Comparison of ENCODE assay signal across 20 cellular contexts in the genomic region with DNA sequence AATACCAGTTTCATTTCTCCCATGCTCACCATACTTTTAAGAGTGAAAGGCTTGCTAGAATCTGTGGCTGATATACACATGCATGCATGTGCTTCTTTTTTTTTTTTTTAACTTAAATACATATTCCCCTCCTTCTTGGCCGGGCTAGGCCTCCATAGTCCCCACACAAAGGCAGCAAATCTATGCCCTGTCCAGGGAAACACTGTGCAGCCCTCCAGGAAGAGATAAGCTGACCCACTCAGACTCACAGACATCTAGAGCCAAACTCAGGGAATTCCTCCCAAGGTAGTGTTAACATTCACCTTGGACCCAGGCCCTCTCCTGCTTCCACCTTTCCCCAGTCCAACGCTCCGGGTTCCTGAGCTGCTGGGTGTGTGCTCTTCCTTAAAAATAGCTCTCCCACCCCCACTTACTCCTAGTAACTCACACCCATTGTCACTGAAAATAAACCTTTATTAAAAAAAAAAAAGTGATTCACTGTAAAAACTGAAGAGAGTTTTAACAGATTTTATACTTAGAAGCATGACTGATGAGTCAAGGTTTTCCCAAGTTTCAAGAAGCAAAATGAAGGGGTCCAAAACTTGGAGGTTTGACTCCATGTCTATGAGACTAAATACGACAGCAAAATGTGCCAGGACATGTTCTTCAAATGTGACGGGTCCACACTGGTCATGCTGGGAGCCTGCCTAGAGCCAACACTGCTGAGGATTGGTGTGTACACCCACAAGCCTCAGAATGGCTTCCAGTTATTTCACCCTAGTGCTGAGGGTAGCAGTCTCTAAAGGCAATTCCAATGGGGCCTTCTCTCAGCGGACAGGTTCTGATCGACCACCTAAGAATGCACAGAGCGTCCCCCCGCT.
"Had no signal": no experiment of that assay in that cellular context is flagged by ENCODE, and none has a peak within 500 bp of the region (broad histone marks: within the 10 kb centered on the region; RNA-seq: fewer than 3 reads in every experiment).

No MANE protein-coding gene starts in this region.

- H3K9ac ChIP-seq: neural progenitor cell, SK-N-SH had no signal

- H3K36me3 Mint-ChIP-seq: activated CD4-positive, alpha-beta memory T cell treated with anti-CD3 and anti-CD28 coated beads for 36 hours; activated naive CD8-positive, alpha-beta T cell treated with anti-CD3 and anti-CD28 coated beads for 36 hours; stimulated activated memory B cell treated with anti-CD40 and anti-IgM and Interleukin-4, amounts not matched to agents 10 μg/mL and 1 μg/mL and 100 μg/mL, for 72 hours; T-cell; WTC11 had no signal

- H3K4me1 ChIP-seq: pancreas had no signal

- H3K27me3 ChIP-seq: hepatocyte, neural progenitor cell, pancreas, upper lobe of right lung had no signal

- H3K9me3 ChIP-seq: lower lobe of right lung, pancreas, SK-N-SH, thoracic aorta, upper lobe of right lung had no signal

- DNase-seq: activated CD4-positive, alpha-beta memory T cell treated with anti-CD3 and anti-CD28 coated beads for 36 hours; activated CD4-positive, alpha-beta T cell treated with anti-CD3 and anti-CD28 coated beads for 4 hours; activated naive CD8-positive, alpha-beta T cell treated with anti-CD3 and anti-CD28 coated beads for 36 hours; activated T-cell treated with anti-CD3 and anti-CD28 coated beads for 4 hours; amygdala; lower lobe of right lung; pancreas; SK-N-SH; stimulated activated CD4-positive, alpha-beta T cell treated with anti-CD3 and anti-CD28 coated beads, Interleukin-4, amount 100 ng/mL, for 24 hours; T-cell; upper lobe of right lung had no signal

- H3K4me3 Mint-ChIP-seq: activated CD4-positive, alpha-beta memory T cell treated with anti-CD3 and anti-CD28 coated beads for 36 hours; activated naive CD8-positive, alpha-beta T cell treated with anti-CD3 and anti-CD28 coated beads for 36 hours; activated T-helper 1 cell treated with anti-CD3 and anti-CD28 coated beads, Interleukin-12 subunit alpha, Interleukin-12 subunit beta, Interleukin-2, Interleukin-4 antibody, amounts not matched to agents 30 ng/mL and 10 ng/mL and 1 ng/mL, durations not matched to agents 14 hours and 24 hours and 36 hours; central memory CD8-positive, alpha-beta T cell; neural progenitor cell; stimulated activated memory B cell treated with anti-CD40 and anti-IgM and Interleukin-4, amounts not matched to agents 10 μg/mL and 1 μg/mL and 100 μg/mL, for 72 hours; T-cell; WTC11 had no signal

- H3K27ac ChIP-seq: coronary artery, hepatocyte, lower lobe of right lung, neural progenitor cell, pancreas, thoracic aorta, upper lobe of right lung had no signal

- H3K27me3 Mint-ChIP-seq: central memory CD8-positive, alpha-beta T cell; T-cell had no signal

- ATAC-seq: lower lobe of right lung, pancreas, sciatic nerve, T-cell, upper lobe of right lung, WTC11 had no signal

- H3K9me3 Mint-ChIP-seq: activated CD4-positive, alpha-beta memory T cell treated with anti-CD3 and anti-CD28 coated beads for 36 hours; activated naive CD8-positive, alpha-beta T cell treated with anti-CD3 and anti-CD28 coated beads for 36 hours; activated T-helper 1 cell treated with anti-CD3 and anti-CD28 coated beads, Interleukin-12 subunit alpha, Interleukin-12 subunit beta, Interleukin-2, Interleukin-4 antibody, amounts not matched to agents 30 ng/mL and 10 ng/mL and 1 ng/mL, durations not matched to agents 14 hours and 24 hours and 36 hours; central memory CD8-positive, alpha-beta T cell; stimulated activated memory B cell treated with anti-CD40 and anti-IgM and Interleukin-4, amounts not matched to agents 10 μg/mL and 1 μg/mL and 100 μg/mL, for 72 hours; T-cell had no signal

- H3K4me2 ChIP-seq: hepatocyte, neural progenitor cell, SK-N-SH had no signal

- H3K4me1 Mint-ChIP-seq: activated naive CD8-positive, alpha-beta T cell treated with anti-CD3 and anti-CD28 coated beads for 36 hours; central memory CD8-positive, alpha-beta T cell; stimulated activated memory B cell treated with anti-CD40 and anti-IgM and Interleukin-4, amounts not matched to agents 10 μg/mL and 1 μg/mL and 100 μg/mL, for 72 hours; T-cell had no signal

- H2AFZ ChIP-seq: hepatocyte, neural progenitor cell had no signal

- H3K4me3 ChIP-seq: coronary artery, hepatocyte, lower lobe of right lung, neural progenitor cell, pancreas, thoracic aorta, upper lobe of right lung had no signal

- H3K27ac Mint-ChIP-seq: activated CD4-positive, alpha-beta memory T cell treated with anti-CD3 and anti-CD28 coated beads for 36 hours; activated naive CD8-positive, alpha-beta T cell treated with anti-CD3 and anti-CD28 coated beads for 36 hours; activated T-helper 1 cell treated with anti-CD3 and anti-CD28 coated beads, Interleukin-12 subunit alpha, Interleukin-12 subunit beta, Interleukin-2, Interleukin-4 antibody, amounts not matched to agents 30 ng/mL and 10 ng/mL and 1 ng/mL, durations not matched to agents 14 hours and 24 hours and 36 hours; stimulated activated memory B cell treated with anti-CD40 and anti-IgM and Interleukin-4, amounts not matched to agents 10 μg/mL and 1 μg/mL and 100 μg/mL, for 72 hours; T-cell had no signal

- H3K36me3 ChIP-seq: lower lobe of right lung, pancreas, upper lobe of right lung had no signal
